ENCODE assay signal across 12 cellular contexts in genomic region chr3:52289747-52290595, GRCh38. TPM values are rescaled to one million over a fixed set of nuclear protein-coding genes. Genes with fewer than 3 reads are reported as not detected.
DNase-seq lines count a peak whose midpoint lies in the region; ATAC-seq and TF ChIP-seq lines count a peak whose summit lies in the region.
"Had no signal": no experiment of that assay in that cellular context is flagged by ENCODE, and none has a peak within 500 bp of the region (broad histone marks: within the 10 kb centered on the region; RNA-seq: fewer than 3 reads in every experiment).

No MANE protein-coding gene starts in this region.

- H3K4me1 ChIP-seq in right lobe of liver = peaks cover 0 to 67% (median 30%) of the 10 kb centered on the region in 4 donors
- peaks cover 16 to 40% (median 29%) of the 10 kb centered on the region in 4 donors for H3K4me1 ChIP-seq in transverse colon

- H3K36me3 ChIP-seq in right lobe of liver (peaks cover 0 to 19% (median 8%) of the 10 kb centered on the region in 4 donors), transverse colon (peaks cover 0 to 5% (median 0%) of the 10 kb centered on the region in 4 donors)
- H3K36me3 ChIP-seq: breast epithelium had no signal

- no peak for TF ChIP-seq CTCF in activated B cell treated with CpG ODN at 0.5 μM for 24 hours (IDR thresholded peaks at IDR 0.05)
- TF ChIP-seq CTCF in right lobe of liver (IDR thresholded peaks at IDR 0.05) = no peak
- peak in 4 of 5 experiments; percentile 9 to 47 (median 20) for TF ChIP-seq CTCF in transverse colon (IDR thresholded peaks at IDR 0.05)

- TF ChIP-seq POLR2A in right lobe of liver (IDR thresholded peaks at IDR 0.05) = peak; percentile 80
- peak; percentile 44 for TF ChIP-seq POLR2A in transverse colon (IDR thresholded peaks at IDR 0.05)

- H3K27ac Mint-ChIP-seq in activated naive CD8-positive, alpha-beta T cell treated with anti-CD3 and anti-CD28 coated beads, Interleukin-2, amount 10 ng/mL, durations not matched to agents 7 days and 5 days = peak overlapping the region; percentile 100
- H3K27ac Mint-ChIP-seq in activated naive CD8-positive, alpha-beta T cell treated with anti-CD3 and anti-CD28 coated beads for 36 hours = no peak overlapping the region
- no peak overlapping the region for H3K27ac Mint-ChIP-seq in activated B cell treated with CpG ODN at 0.5 μM for 24 hours

- POLR2A ChIA-PET in activated naive CD8-positive, alpha-beta T cell treated with anti-CD3 and anti-CD28 coated beads, Interleukin-2, amount 10 ng/mL, durations not matched to agents 7 days and 5 days (lab: Charles Lee) = interaction anchor here (1.3 to 25.1 kb wide), 4 partner anchors 8 to 44 kb away, joined by 4 to 1053 read pairs (median 34); partner anchors contain the start of genes PPM1M, TWF2 and WDR82
- POLR2A ChIA-PET in activated B cell treated with CpG ODN at 0.5 μM for 24 hours (lab: Charles Lee) = interaction anchor here (1.0 to 4.1 kb wide), 4 partner anchors 12 to 65 kb away, joined by 3 to 107 read pairs (median 40); partner anchors contain the start of genes TLR9 and WDR82

- H3K36me3 Mint-ChIP-seq in activated naive CD8-positive, alpha-beta T cell treated with anti-CD3 and anti-CD28 coated beads, Interleukin-2, amount 10 ng/mL, durations not matched to agents 7 days and 5 days = peaks cover 7% of the 10 kb centered on the region
- H3K36me3 Mint-ChIP-seq in activated naive CD8-positive, alpha-beta T cell treated with anti-CD3 and anti-CD28 coated beads for 36 hours = peaks cover 10% of the 10 kb centered on the region
- H3K36me3 Mint-ChIP-seq in activated B cell treated with CpG ODN at 0.5 μM for 24 hours (ENCODE audit: low read depth) = peaks cover 34% of the 10 kb centered on the region

- no peak for DNase-seq in activated naive CD8-positive, alpha-beta T cell treated with anti-CD3 and anti-CD28 coated beads, Interleukin-2, amount 10 ng/mL, durations not matched to agents 7 days and 5 days
- DNase-seq in activated naive CD8-positive, alpha-beta T cell treated with anti-CD3 and anti-CD28 coated beads for 36 hours = no peak
- DNase-seq in activated B cell treated with CpG ODN at 0.5 μM for 24 hours (no peak), right lobe of liver (peak; percentile 82 to 96 (median 89)), transverse colon (peak; percentile 82), NCI-H2227 (lab: John Stamatoyannopoulos, UW; ENCODE audit: unreplicated experiment) (no peak), CD1c-positive myeloid dendritic cell (ENCODE audit: extremely low spot score) (no peak)
- DNase-seq: GF-D8, NCI-H510A treated with DMSO at 0.1 percent for 48 hours had no signal

- no peak for ATAC-seq in activated naive CD8-positive, alpha-beta T cell treated with anti-CD3 and anti-CD28 coated beads, Interleukin-2, amount 10 ng/mL, durations not matched to agents 7 days and 5 days (ENCODE audit: low read depth)
- ATAC-seq in activated B cell treated with CpG ODN at 0.5 μM for 24 hours (ENCODE audit: low read depth) (no peak), right lobe of liver (peak; percentile 49 to 74 (median 60)), GM19023 (IDR thresholded peaks at IDR 0.05; ENCODE audit: unreplicated experiment) (no peak)
- ATAC-seq: esophagus mucosa had no signal

- no peak overlapping the region for H3K4me3 Mint-ChIP-seq in activated naive CD8-positive, alpha-beta T cell treated with anti-CD3 and anti-CD28 coated beads, Interleukin-2, amount 10 ng/mL, durations not matched to agents 7 days and 5 days
- no peak overlapping the region for H3K4me3 Mint-ChIP-seq in activated naive CD8-positive, alpha-beta T cell treated with anti-CD3 and anti-CD28 coated beads for 36 hours
- peak overlapping the region; percentile 99 for H3K4me3 Mint-ChIP-seq in activated B cell treated with CpG ODN at 0.5 μM for 24 hours

- H3K9me3 ChIP-seq in right lobe of liver = no peaks in the 10 kb centered on the region
- no peaks in the 10 kb centered on the region for H3K9me3 ChIP-seq in transverse colon
- H3K9me3 ChIP-seq: breast epithelium had no signal

- no peaks in the 10 kb centered on the region for H3K27me3 Mint-ChIP-seq in activated naive CD8-positive, alpha-beta T cell treated with anti-CD3 and anti-CD28 coated beads, Interleukin-2, amount 10 ng/mL, durations not matched to agents 7 days and 5 days
- no peaks in the 10 kb centered on the region for H3K27me3 Mint-ChIP-seq in activated naive CD8-positive, alpha-beta T cell treated with anti-CD3 and anti-CD28 coated beads for 36 hours
- H3K27me3 Mint-ChIP-seq in activated B cell treated with CpG ODN at 0.5 μM for 24 hours = no peaks in the 10 kb centered on the region

- H3K4me3 ChIP-seq in right lobe of liver (peak overlapping the region; percentile 50 to 97 (median 77)), transverse colon (peak overlapping the region in 3 of 4 donors; percentile 4 to 37 (median 23))
- H3K4me3 ChIP-seq: breast epithelium had no signal

- H3K9me3 Mint-ChIP-seq in activated naive CD8-positive, alpha-beta T cell treated with anti-CD3 and anti-CD28 coated beads, Interleukin-2, amount 10 ng/mL, durations not matched to agents 7 days and 5 days = no peaks in the 10 kb centered on the region
- no peaks in the 10 kb centered on the region for H3K9me3 Mint-ChIP-seq in activated naive CD8-positive, alpha-beta T cell treated with anti-CD3 and anti-CD28 coated beads for 36 hours
- H3K9me3 Mint-ChIP-seq in activated B cell treated with CpG ODN at 0.5 μM for 24 hours = no peaks in the 10 kb centered on the region

- WGBS in right lobe of liver (ENCODE audit: insufficient coverage, low coverage, low lambda C conversion rate, missing lambda C conversion rate) = 29% methylated on average over 2 of the region's 15 CpGs
- WGBS in transverse colon (ENCODE audit: low coverage in 1 of 2), 2 donors = 36% methylated on average over 6 of the region's 15 CpGs; no CpG with 5 or more reads in 1 of the 2 donors

- intact Hi-C loops in activated B cell treated with CpG ODN at 0.5 μM for 24 hours (cut with micrococcal nuclease) = loop anchor here (5.0 kb wide), 1 partner anchor 397 kb away; the partner anchor contains the start of genes GNL3 and PBRM1
- intact Hi-C loops in right lobe of liver (cut with DNase I) = loop anchor here in 1 of 2 donors (5.0 kb wide), 1 partner anchor 52 kb away; no protein-coding TSS in a partner anchor
- intact Hi-C loops in transverse colon (cut with DNase I; ENCODE audit: low total_unique reads) = loop anchor here (10.0 kb wide), 2 partner anchors 55 to 1955 kb away; no protein-coding TSS in a partner anchor

- in situ Hi-C loops in transverse colon (cut with MboI; ENCODE audit: low pct_ligation_motif_present in 1 of 4, low pct_unique_long_range_greater_than_20kb in 1 of 4, low sequenced_read_pairs in 3 of 4) = loop anchor here in 2 of 4 donors (5.0 to 10.0 kb wide), 2 partner anchors 55 to 58 kb away; partner anchors contain the start of gene TWF2 (in 1 of the 2)

- H3K27ac ChIP-seq in right lobe of liver (peak overlapping the region; percentile 56 to 100 (median 99)), transverse colon (peak overlapping the region; percentile 98 to 99 (median 98))
- H3K27ac ChIP-seq: breast epithelium had no signal

- H3K4me1 Mint-ChIP-seq in activated naive CD8-positive, alpha-beta T cell treated with anti-CD3 and anti-CD28 coated beads, Interleukin-2, amount 10 ng/mL, durations not matched to agents 7 days and 5 days = peaks cover 35% of the 10 kb centered on the region
- H3K4me1 Mint-ChIP-seq in activated naive CD8-positive, alpha-beta T cell treated with anti-CD3 and anti-CD28 coated beads for 36 hours = peaks cover 31% of the 10 kb centered on the region
- H3K4me1 Mint-ChIP-seq in activated B cell treated with CpG ODN at 0.5 μM for 24 hours = peaks cover 28% of the 10 kb centered on the region

- H3K27me3 ChIP-seq in right lobe of liver (no peaks in the 10 kb centered on the region), transverse colon (no peaks in the 10 kb centered on the region)
- H3K27me3 ChIP-seq: breast epithelium had no signal

- CTCF ChIA-PET in activated B cell treated with CpG ODN at 0.5 μM for 24 hours (lab: Charles Lee) = interaction anchor here (1.0 to 15.8 kb wide), 7 partner anchors 10 to 70 kb away, joined by 3 to 248 read pairs (median 5); partner anchors contain the start of gene TLR9

- no peak for TF ChIP-seq EP300 in transverse colon (IDR thresholded peaks at IDR 0.05; ENCODE audit: low read depth)

RNA-seq across cellular contexts. Expression of gene GLYCTK, which starts 2.3 kb away (rescaled TPM):
- 10 to 100 TPM; 26.2 to 31.2 TPM for total RNA-seq in activated naive CD8-positive, alpha-beta T cell treated with anti-CD3 and anti-CD28 coated beads, Interleukin-2, amount 10 ng/mL, durations not matched to agents 7 days and 5 days
- total RNA-seq in activated naive CD8-positive, alpha-beta T cell treated with anti-CD3 and anti-CD28 coated beads for 36 hours = 10 to 100 TPM; 16.1 to 17.2 TPM
- total RNA-seq in activated B cell treated with CpG ODN at 0.5 μM for 24 hours (28.2 and 33.5 TPM in 2 replicates), right lobe of liver (100 to 1,000 TPM in 4 of 6 experiments, 10 to 100 TPM in 2; 75.1 to 320 (median 178) TPM), transverse colon (100 to 1,000 TPM in 1 of 4 donors, 10 to 100 TPM in 3; 43.7 to 118 (median 73.7) TPM)

RNA-seq across cellular contexts. Expression of gene WDR82, which starts 11.5 kb away (rescaled TPM):
- 100 to 1,000 TPM; 134 to 140 TPM for total RNA-seq in activated naive CD8-positive, alpha-beta T cell treated with anti-CD3 and anti-CD28 coated beads, Interleukin-2, amount 10 ng/mL, durations not matched to agents 7 days and 5 days
- total RNA-seq in activated naive CD8-positive, alpha-beta T cell treated with anti-CD3 and anti-CD28 coated beads for 36 hours = 100 to 1,000 TPM; 121 to 123 TPM
- total RNA-seq in activated B cell treated with CpG ODN at 0.5 μM for 24 hours = 84.1 and 86.4 TPM in 2 replicates
- 10 to 100 TPM; 14.1 to 25.2 (median 20.7) TPM for total RNA-seq in right lobe of liver
- total RNA-seq in transverse colon = 10 to 100 TPM; 14.6 to 44.9 (median 40.8) TPM

RNA-seq across cellular contexts. Expression of gene DNAH1, which starts 26.1 kb away (rescaled TPM):
- total RNA-seq in activated naive CD8-positive, alpha-beta T cell treated with anti-CD3 and anti-CD28 coated beads, Interleukin-2, amount 10 ng/mL, durations not matched to agents 7 days and 5 days = 10 to 100 TPM; 28.5 to 30.0 TPM
- 1 to 10 TPM; 2.6 to 3.7 TPM for total RNA-seq in activated naive CD8-positive, alpha-beta T cell treated with anti-CD3 and anti-CD28 coated beads for 36 hours
- total RNA-seq in activated B cell treated with CpG ODN at 0.5 μM for 24 hours (22.8 and 25.8 TPM in 2 replicates), right lobe of liver (10 to 100 TPM in 2 of 6 experiments, 1 to 10 TPM in 4; 1.6 to 11.2 (median 8.1) TPM), transverse colon (100 to 1,000 TPM in 1 of 4 donors, 10 to 100 TPM in 3; 17.6 to 102 (median 26.3) TPM)

RNA-seq across cellular contexts. Expression of gene PPM1M, which starts 44.4 kb away (rescaled TPM):
- total RNA-seq in activated naive CD8-positive, alpha-beta T cell treated with anti-CD3 and anti-CD28 coated beads, Interleukin-2, amount 10 ng/mL, durations not matched to agents 7 days and 5 days = 100 to 1,000 TPM; 101 to 105 TPM
- 10 to 100 TPM; 69.7 to 74.9 TPM for total RNA-seq in activated naive CD8-positive, alpha-beta T cell treated with anti-CD3 and anti-CD28 coated beads for 36 hours
- total RNA-seq in activated B cell treated with CpG ODN at 0.5 μM for 24 hours (44.4 and 44.6 TPM in 2 replicates), right lobe of liver (1 to 10 TPM; 2.8 to 7.1 (median 4.5) TPM), transverse colon (1 to 10 TPM; 2.0 to 8.4 (median 6.2) TPM)

RNA-seq across cellular contexts. Expression of gene TWF2, which starts 51.0 kb away (rescaled TPM):
- 100 to 1,000 TPM; 118 to 122 TPM for total RNA-seq in activated naive CD8-positive, alpha-beta T cell treated with anti-CD3 and anti-CD28 coated beads, Interleukin-2, amount 10 ng/mL, durations not matched to agents 7 days and 5 days
- total RNA-seq in activated naive CD8-positive, alpha-beta T cell treated with anti-CD3 and anti-CD28 coated beads for 36 hours = 100 to 1,000 TPM; 127 to 134 TPM
- total RNA-seq in activated B cell treated with CpG ODN at 0.5 μM for 24 hours (74.1 and 76.7 TPM in 2 replicates), right lobe of liver (10 to 100 TPM; 12.9 to 34.4 (median 23.7) TPM), transverse colon (10 to 100 TPM; 29.9 to 82.7 (median 61.0) TPM)

Comparison
In these comparisons a context has a peak if more than half of its experiments do, and no peak if none do; other contexts are left out.
1. ATAC-seq: peak in right lobe of liver (4 of 4); none in activated naive CD8-positive, alpha-beta T cell treated with anti-CD3 and anti-CD28 coated beads, Interleukin-2, amount 10 ng/mL, durations not matched to agents 7 days and 5 days (single experiment), activated B cell treated with CpG ODN at 0.5 μM for 24 hours (single experiment) and GM19023 (single experiment).
2. DNase-seq: peak in right lobe of liver (3 of 3) and transverse colon (single experiment); none in activated naive CD8-positive, alpha-beta T cell treated with anti-CD3 and anti-CD28 coated beads, Interleukin-2, amount 10 ng/mL, durations not matched to agents 7 days and 5 days (single experiment), activated naive CD8-positive, alpha-beta T cell treated with anti-CD3 and anti-CD28 coated beads for 36 hours (single experiment), activated B cell treated with CpG ODN at 0.5 μM for 24 hours (single experiment), NCI-H2227 (single experiment) and CD1c-positive myeloid dendritic cell (single experiment).
3. CTCF ChIP-seq: peak in transverse colon (4 of 5); none in activated B cell treated with CpG ODN at 0.5 μM for 24 hours (single experiment) and right lobe of liver (0 of 4).